Comparison of ENCODE assay signal across 8 cellular contexts in genomic region chr12:6038160-6038559, GRCh38.
A peak's percentile ranks its signal among the peaks of the same experiment; 100 is the strongest.
DNase-seq lines count a peak whose midpoint lies in the region; ATAC-seq and TF ChIP-seq lines count a peak whose summit lies in the region.

No MANE protein-coding gene starts in this region.

- H3K4me1 ChIP-seq in OCI-LY7 (ENCODE audit: insufficient read depth, low read length, poor library complexity, severe bottlenecking) (no peaks in the 10 kb centered on the region), hepatocyte (ENCODE audit: insufficient read depth) (no peaks in the 10 kb centered on the region)

- H2AFZ ChIP-seq in OCI-LY7 (ENCODE audit: low read length) (no peak overlapping the region), hepatocyte (no peak overlapping the region)

- intact Hi-C loops in OCI-LY7 (cut with micrococcal nuclease; ENCODE audit: unreplicated experiment) = no loop called here

- H3K27ac ChIP-seq in OCI-LY7 (ENCODE audit: low read depth, low read length, poor library complexity, severe bottlenecking) = no peak overlapping the region
- no peak overlapping the region for H3K27ac ChIP-seq in hepatocyte

- H3K9me3 ChIP-seq in OCI-LY7 (ENCODE audit: low read length) (no peaks in the 10 kb centered on the region), hepatocyte (ENCODE audit: low read depth) (no peaks in the 10 kb centered on the region)

- no peaks in the 10 kb centered on the region for H4K20me1 ChIP-seq in OCI-LY7 (ENCODE audit: insufficient read depth, low read length)
- H4K20me1 ChIP-seq in hepatocyte (ENCODE audit: insufficient read depth, poor library complexity, severe bottlenecking) = no peaks in the 10 kb centered on the region

- H3K27ac Mint-ChIP-seq in activated naive CD4-positive, alpha-beta T cell treated with anti-CD3 and anti-CD28 coated beads, Interleukin-2, amount 50 U/mL, for 72 hours = no peak overlapping the region

- BruUV-seq in OCI-LY7 (replicated peaks; lab: Mats Ljungman, UMichigan) = no TSS peak

- peak; percentile 74 for TF ChIP-seq CTCF in OCI-LY7 (conservative IDR thresholded peaks at IDR 0.05; ENCODE audit: low read length)
- TF ChIP-seq CTCF in hepatocyte (IDR thresholded peaks at IDR 0.05; ENCODE audit: poor library complexity) = peak; percentile 68

- H3K36me3 Mint-ChIP-seq in activated naive CD4-positive, alpha-beta T cell treated with anti-CD3 and anti-CD28 coated beads, Interleukin-2, amount 50 U/mL, for 72 hours = no peaks in the 10 kb centered on the region

- H3K36me3 ChIP-seq in OCI-LY7 (ENCODE audit: insufficient read depth, low read length) (no peaks in the 10 kb centered on the region), hepatocyte (replicated peaks; ENCODE audit: insufficient read depth, low read depth) (no peaks in the 10 kb centered on the region)

- H3K9me3 Mint-ChIP-seq in activated naive CD4-positive, alpha-beta T cell treated with anti-CD3 and anti-CD28 coated beads, Interleukin-2, amount 50 U/mL, for 72 hours = no peaks in the 10 kb centered on the region

- CTCF ChIA-PET in OCI-LY7 (lab: Charles Lee; ENCODE audit: unreplicated experiment) = interaction anchor here (0.6 to 0.8 kb wide), 2 partner anchors 49 to 261 kb away, joined by 3 to 7 read pairs; no protein-coding TSS in a partner anchor

- DNase-seq in activated T-cell treated with anti-CD3 and anti-CD28 coated beads for 24 hours (ENCODE audit: low read depth) (peak; percentile 25), OCI-LY7 (ENCODE audit: low spot score) (peak; percentile 63), hepatocyte (ENCODE audit: low spot score) (peak; percentile 85), cerebellar nuclear complex (lab: John Stamatoyannopoulos, UW) (no peak)
- no peak for DNase-seq in activated T-cell treated with anti-CD3 and anti-CD28 coated beads, Interleukin-2, amount 50 U/mL, for 1 hour
- DNase-seq in activated naive CD4-positive, alpha-beta T cell treated with anti-CD3 and anti-CD28 coated beads, Interleukin-2, amount 50 U/mL, for 72 hours (ENCODE audit: low spot score in 2 of 2) = peak in 1 of 2 donors; percentile 60
- DNase-seq in stimulated activated CD4-positive, alpha-beta T cell treated with anti-CD3 and anti-CD28 coated beads, Interleukin-1b, Interleukin-23, amount 100 ng/mL, for 48 hours = peak; percentile 56

- 41% methylated on average over 8 of the region's 8 CpGs for WGBS in hepatocyte (ENCODE audit: low lambda C conversion rate, missing lambda C conversion rate)

- H3K4me3 ChIP-seq in OCI-LY7 (ENCODE audit: low read depth, low read length, poor library complexity, severe bottlenecking) (no peak overlapping the region), hepatocyte (no peak overlapping the region)

- POLR2A ChIA-PET in OCI-LY7 (lab: Charles Lee) = interaction anchor here (0.5 kb wide), 1 partner anchor 82 kb away, joined by 3 read pairs; no protein-coding TSS in a partner anchor

- H3K9me2 ChIP-seq in OCI-LY7 (ENCODE audit: insufficient read depth, low read length) = no peaks in the 10 kb centered on the region
- no peaks in the 10 kb centered on the region for H3K9me2 ChIP-seq in hepatocyte (replicated peaks; ENCODE audit: insufficient read depth)

- H3K4me2 ChIP-seq in OCI-LY7 (ENCODE audit: low read length) (no peak overlapping the region), hepatocyte (no peak overlapping the region)

- no peaks in the 10 kb centered on the region for H3K27me3 ChIP-seq in hepatocyte

- ATAC-seq in HG03520 (IDR thresholded peaks at IDR 0.05; ENCODE audit: unreplicated experiment) = peak; percentile 60
- ATAC-seq in activated naive CD4-positive, alpha-beta T cell treated with anti-CD3 and anti-CD28 coated beads, Interleukin-2, amount 50 U/mL, for 72 hours = peak; percentile 73 to 90

- H3K79me2 ChIP-seq in OCI-LY7 (ENCODE audit: insufficient read depth, low read depth, low read length) (no peaks in the 10 kb centered on the region), hepatocyte (no peaks in the 10 kb centered on the region)

Comparison
In these comparisons a context has a peak if more than half of its experiments do, and no peak if none do; other contexts are left out.
1. DNase-seq: peak in activated T-cell treated with anti-CD3 and anti-CD28 coated beads for 24 hours (single experiment), OCI-LY7 (single experiment), hepatocyte (single experiment) and stimulated activated CD4-positive, alpha-beta T cell treated with anti-CD3 and anti-CD28 coated beads, Interleukin-1b, Interleukin-23, amount 100 ng/mL, for 48 hours (single experiment); none in activated T-cell treated with anti-CD3 and anti-CD28 coated beads, Interleukin-2, amount 50 U/mL, for 1 hour (single experiment) and cerebellar nuclear complex (0 of 2).